ENCODE assay signal across 33 cellular contexts in the genomic region with DNA sequence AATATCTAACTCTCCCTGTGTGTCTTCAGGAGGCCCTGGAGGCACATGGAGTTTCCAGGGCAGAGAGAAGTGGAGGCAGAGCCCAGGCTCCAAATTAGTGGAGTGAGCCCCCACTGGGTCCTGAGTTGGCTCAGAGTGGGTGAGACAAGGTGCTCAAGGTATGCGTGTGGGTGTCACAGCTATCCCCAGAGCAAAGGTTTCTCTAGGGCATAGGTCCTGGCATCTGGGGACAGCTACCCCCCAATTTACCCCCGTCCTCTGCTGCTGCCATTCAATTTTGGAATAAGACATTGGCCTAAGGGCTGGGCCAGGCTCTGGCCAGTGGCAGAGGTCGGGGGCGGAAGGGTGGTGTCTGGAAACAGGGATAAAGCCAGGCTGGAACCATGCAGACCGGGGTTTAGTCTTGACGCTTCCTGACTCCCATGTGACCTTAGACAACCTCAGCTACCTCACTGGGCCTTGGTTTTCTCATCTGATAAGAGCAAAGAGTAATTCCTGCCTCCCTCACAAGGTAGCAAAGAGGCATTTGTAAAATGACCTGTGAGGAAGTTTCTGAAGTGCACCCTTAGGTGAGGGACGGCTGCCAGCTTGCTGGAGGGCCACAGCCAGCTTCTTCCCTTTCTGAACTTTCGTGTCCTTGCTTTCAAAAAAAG.
"Had no signal": no experiment of that assay in that cellular context is flagged by ENCODE, and none has a peak within 500 bp of the region (broad histone marks: within the 10 kb centered on the region; RNA-seq: fewer than 3 reads in every experiment).

No MANE protein-coding gene starts in this region.

- H3K9me3 ChIP-seq: MG63, Peyer's patch, SJCRH30, SK-N-SH had no signal

- H3K27ac ChIP-seq: KMS-11, Peyer's patch, RWPE1, SJCRH30, VCaP had no signal

- H3K4me1 ChIP-seq: Peyer's patch, SJCRH30 had no signal

- H3K9me2 ChIP-seq: SK-N-SH had no signal

- H3K9ac ChIP-seq: KMS-11, SK-N-SH had no signal

- FAIRE-seq: bronchial epithelial cell had no signal

- ATAC-seq: activated CD4-positive, alpha-beta T cell treated with anti-CD3 and anti-CD28 coated beads for 36 hours; activated T-helper 17 cell treated with anti-CD3 and anti-CD28 coated beads, Interleukin-2, amount 50 U/mL, for 72 hours had no signal

- DNase-seq: activated CD4-positive, alpha-beta memory T cell treated with anti-CD3 and anti-CD28 coated beads, Interleukin-2, amount 10 ng/mL, durations not matched to agents 7 days and 5 days; activated CD4-positive, alpha-beta T cell treated with anti-CD3 and anti-CD28 coated beads for 36 hours; activated CD4-positive, alpha-beta T cell treated with anti-CD3 and anti-CD28 coated beads, Interleukin-2, amount 50 U/mL, for 1 hour; activated gamma-delta T cell; activated naive CD4-positive, alpha-beta T cell treated with anti-CD3 and anti-CD28 coated beads for 36 hours; activated naive CD8-positive, alpha-beta T cell treated with anti-CD3 and anti-CD28 coated beads for 36 hours; activated T-cell treated with anti-CD3 and anti-CD28 coated beads for 4 hours; activated T-cell treated with anti-CD3 and anti-CD28 coated beads, Interleukin-2, amount 50 U/mL, for 48 hours; anterior cingulate cortex; central memory CD4-positive, alpha-beta T cell; MG63; MV-4-11; NCI-H1092 treated with DMSO at 0.1 percent for 48 hours; NCI-H1417 treated with DMSO at 0.1 percent for 48 hours; NCI-H1694; NCI-H2029; NCI-H2107; NCI-H2171 treated with DMSO at 0.1 percent for 48 hours; NCI-H345; NCI-H510A treated with DMSO at 0.1 percent for 48 hours; NCI-H69; NK-92 treated with Interleukin-12 subunit alpha and Interleukin-12 subunit beta, amount 100 ng/mL, for 24 hours; OCI-M1; Peyer's patch; Right ventricle myocardium superior; SJCRH30; SK-N-SH; T-helper 1 cell had no signal

- H3K4me3 ChIP-seq: MG63, Peyer's patch, SJCRH30 had no signal

- H3K27me3 ChIP-seq: MG63, Peyer's patch had no signal

- H3K4me2 ChIP-seq: KMS-11, SK-N-SH had no signal

- H3K36me3 ChIP-seq: MG63, Peyer's patch, SJCRH30 had no signal
